ENCODE assay signal across 1 cellular context in the genomic region with DNA sequence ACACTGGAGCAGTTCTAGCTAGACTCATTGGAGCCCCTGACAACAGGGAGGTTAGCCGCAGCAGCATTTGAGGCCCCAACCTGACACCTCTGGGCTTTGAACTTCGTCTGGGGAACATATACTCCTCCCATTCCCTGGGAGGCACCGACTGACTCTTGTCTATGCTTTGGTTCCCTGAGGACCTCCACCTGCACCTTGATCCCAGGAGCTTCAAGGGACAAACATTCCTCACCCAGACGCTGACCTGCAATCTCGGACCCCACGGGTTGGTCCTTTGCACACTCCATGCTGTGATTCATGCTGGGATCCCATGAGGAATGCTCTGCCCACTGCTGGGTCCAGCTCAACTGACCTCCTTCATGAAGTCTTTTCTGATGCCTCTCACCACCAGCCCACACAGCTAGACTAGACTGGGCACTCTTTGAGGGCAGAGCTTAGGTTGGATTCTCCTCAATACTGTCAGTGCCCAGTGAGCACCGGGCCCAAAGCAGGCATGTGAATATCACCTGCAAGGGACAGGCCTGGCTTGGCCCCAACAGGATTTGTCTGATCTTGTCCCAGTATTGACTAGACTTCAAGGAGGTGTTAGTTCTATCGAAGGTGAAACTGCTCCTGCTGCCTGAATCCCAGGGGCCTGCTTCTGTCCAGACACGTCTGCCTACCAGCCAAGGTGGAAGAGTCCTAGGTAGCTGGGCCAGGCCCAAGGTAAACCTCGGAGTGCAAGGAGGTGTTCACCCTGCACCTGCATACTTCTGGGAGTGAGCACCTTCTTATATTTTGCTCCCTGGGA.
TF ChIP-seq lines count a peak whose summit lies in the region.

No MANE protein-coding gene starts in this region.

TF ChIP-seq in HepG2, 621 proteins besides CTCF, POLR2A, EP300 and RAD21 (continued from another document):
- no peak for TF ChIP-seq ZEB1 (IDR thresholded peaks at IDR 0.05; ENCODE audit: insufficient replicate concordance, low read depth)
- TF ChIP-seq, protein P1, sequence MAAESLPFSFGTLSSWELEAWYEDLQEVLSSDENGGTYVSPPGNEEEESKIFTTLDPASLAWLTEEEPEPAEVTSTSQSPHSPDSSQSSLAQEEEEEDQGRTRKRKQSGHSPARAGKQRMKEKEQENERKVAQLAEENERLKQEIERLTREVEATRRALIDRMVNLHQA (CRISPR knock-in tag; IDR thresholded peaks at IDR 0.05), result no peak
